Comparison of ENCODE assay signal across 1 cellular context in the genomic region with DNA sequence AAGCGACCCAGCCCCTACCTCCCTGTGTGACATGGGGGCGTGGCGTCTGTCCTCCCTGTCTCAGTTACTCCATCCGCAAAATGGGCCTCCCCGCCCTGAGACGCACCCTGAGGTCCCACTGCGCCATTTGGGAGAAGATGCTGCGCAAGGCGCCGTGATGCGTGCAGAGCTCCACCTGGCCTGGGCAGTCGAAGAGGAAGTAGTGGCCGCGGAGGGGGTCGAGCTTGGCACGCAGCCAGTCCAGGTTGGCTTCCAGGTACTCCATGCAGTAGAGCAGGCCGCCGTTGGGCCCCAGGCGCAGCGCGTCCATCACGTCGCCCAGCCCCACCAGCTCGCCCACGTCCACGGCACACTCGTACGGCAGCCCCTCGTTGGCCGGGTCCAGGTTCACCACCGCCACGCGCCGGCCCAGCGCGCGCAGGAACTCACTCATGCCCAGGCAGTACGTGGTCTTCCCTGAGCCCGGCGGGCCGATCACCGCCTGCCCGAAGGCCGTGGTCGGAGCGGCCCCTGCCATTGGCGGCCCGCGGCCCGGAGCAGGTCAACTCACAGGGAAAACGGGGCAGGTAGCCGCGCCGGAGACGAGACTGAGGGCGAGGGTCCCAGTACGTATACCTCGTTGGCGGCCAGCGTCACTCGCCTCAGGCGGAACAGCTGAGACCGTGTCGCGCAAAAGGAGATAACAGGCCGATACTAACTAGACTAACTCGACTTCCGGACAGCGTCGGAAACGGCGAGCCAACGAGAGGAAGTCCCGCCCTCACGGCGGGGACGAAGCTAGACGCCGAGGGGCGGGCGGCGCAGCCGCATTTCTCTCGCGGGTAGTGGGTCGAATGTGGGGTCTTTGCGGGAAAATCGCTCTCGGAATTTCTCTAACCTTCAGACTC.
TF ChIP-seq lines count a peak whose summit lies in the region.

Gene GPN2 (minus strand): TSS at position 704 of the 887 bp plus-strand sequence. CDS start 187 bp downstream, at position 517.

TF ChIP-seq in K562, 482 proteins besides CTCF, POLR2A, EP300 and RAD21 (continued from another document and continues in another):
- TF ChIP-seq, protein P1, sequence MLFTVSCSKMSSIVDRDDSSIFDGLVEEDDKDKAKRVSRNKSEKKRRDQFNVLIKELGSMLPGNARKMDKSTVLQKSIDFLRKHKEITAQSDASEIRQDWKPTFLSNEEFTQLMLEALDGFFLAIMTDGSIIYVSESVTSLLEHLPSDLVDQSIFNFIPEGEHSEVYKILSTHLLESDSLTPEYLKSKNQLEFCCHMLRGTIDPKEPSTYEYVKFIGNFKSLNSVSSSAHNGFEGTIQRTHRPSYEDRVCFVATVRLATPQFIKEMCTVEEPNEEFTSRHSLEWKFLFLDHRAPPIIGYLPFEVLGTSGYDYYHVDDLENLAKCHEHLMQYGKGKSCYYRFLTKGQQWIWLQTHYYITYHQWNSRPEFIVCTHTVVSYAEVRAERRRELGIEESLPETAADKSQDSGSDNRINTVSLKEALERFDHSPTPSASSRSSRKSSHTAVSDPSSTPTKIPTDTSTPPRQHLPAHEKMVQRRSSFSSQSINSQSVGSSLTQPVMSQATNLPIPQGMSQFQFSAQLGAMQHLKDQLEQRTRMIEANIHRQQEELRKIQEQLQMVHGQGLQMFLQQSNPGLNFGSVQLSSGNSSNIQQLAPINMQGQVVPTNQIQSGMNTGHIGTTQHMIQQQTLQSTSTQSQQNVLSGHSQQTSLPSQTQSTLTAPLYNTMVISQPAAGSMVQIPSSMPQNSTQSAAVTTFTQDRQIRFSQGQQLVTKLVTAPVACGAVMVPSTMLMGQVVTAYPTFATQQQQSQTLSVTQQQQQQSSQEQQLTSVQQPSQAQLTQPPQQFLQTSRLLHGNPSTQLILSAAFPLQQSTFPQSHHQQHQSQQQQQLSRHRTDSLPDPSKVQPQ (CRISPR knock-in tag; IDR thresholded peaks at IDR 0.05; ENCODE audit: borderline replicate concordance) = no peak
- TF ChIP-seq GABPB1 (CRISPR knock-in tag; IDR thresholded peaks at IDR 0.05) (peak; percentile 92), SRSF3 (IDR thresholded peaks at IDR 0.05; ENCODE audit: insufficient read depth, low read length) (no peak), MXI1 (IDR thresholded peaks at IDR 0.05; ENCODE audit: low read depth, low read length) (peak; percentile 34; the same call in 1 of the 2 replicates), PTBP1 (IDR thresholded peaks at IDR 0.05; ENCODE audit: low read depth, low read length) (peak; percentile 90), THRA (IDR thresholded peaks at IDR 0.05) (no peak), GATAD2A (IDR thresholded peaks at IDR 0.05) (0 out of 2 replicates have a peak, but pooled peaks have one; percentile 59), U2AF1 (optimal IDR thresholded peaks at IDR 0.05; ENCODE audit: low read depth, low read length) (peak; percentile 93), TEAD2 (tag; IDR thresholded peaks at IDR 0.05) (no peak), ELF4 (CRISPR knock-in tag; IDR thresholded peaks at IDR 0.05) (peak; percentile 71; the same call in 1 of the 2 replicates), ZC3H4 (CRISPR knock-in tag; IDR thresholded peaks at IDR 0.05; ENCODE audit: borderline replicate concordance) (peak; percentile 91; the same call in 1 of the 2 replicates), PCBP2 (IDR thresholded peaks at IDR 0.05; ENCODE audit: low read depth, low read length, poor library complexity, severe bottlenecking) (no peak), SAP30 (IDR thresholded peaks at IDR 0.05; ENCODE audit: borderline replicate concordance, insufficient read depth, low read depth, low read length, poor library complexity, severe bottlenecking) (peak; percentile 92), ZNF239 (CRISPR knock-in tag; IDR thresholded peaks at IDR 0.05) (no peak), ZBTB12 (CRISPR knock-in tag; IDR thresholded peaks at IDR 0.05) (peak; percentile 49; the same call in 1 of the 2 replicates), RFX5 (IDR thresholded peaks at IDR 0.05; ENCODE audit: low read depth, low read length) (no peak), PHF8 (IDR thresholded peaks at IDR 0.05; ENCODE audit: borderline replicate concordance, low read length) (peak; percentile 93), ZNF830 (CRISPR knock-in tag; IDR thresholded peaks at IDR 0.05) (peak; percentile 95; the same call in 1 of the 2 replicates), BHLHE40 (IDR thresholded peaks at IDR 0.05; ENCODE audit: low read length) (peak; percentile 47; the same call in 1 of the 2 replicates), HMG20B (CRISPR knock-in tag; IDR thresholded peaks at IDR 0.05) (no peak), NFIC (IDR thresholded peaks at IDR 0.05) (peak; percentile 97), HINFP (tag; conservative IDR thresholded peaks at IDR 0.05; ENCODE audit: low read depth) (no peak), ZNF253 (CRISPR knock-in tag; conservative IDR thresholded peaks at IDR 0.05) (no peak), PKNOX1 (IDR thresholded peaks at IDR 0.05) (peak; percentile 48; the same call in 1 of the 2 replicates), ZKSCAN8 (CRISPR knock-in tag; IDR thresholded peaks at IDR 0.05) (no peak), SMARCC2 (IDR thresholded peaks at IDR 0.05; ENCODE audit: low read depth) (peak; percentile 39; the same call in 1 of the 2 replicates), HDAC3 (IDR thresholded peaks at IDR 0.05; ENCODE audit: borderline replicate concordance, partially characterized antibody) (no peak), KLF1 (tag; IDR thresholded peaks at IDR 0.05) (no peak; the same call in 1 of the 2 replicates), ZBTB11 (CRISPR knock-in tag; IDR thresholded peaks at IDR 0.05) (peak in 1 of 3 experiments; percentile 75; a peak in 1 of 6 replicates), HDAC6 (IDR thresholded peaks at IDR 0.05; ENCODE audit: low read depth, low read length) (no peak), ELF1 (tag; IDR thresholded peaks at IDR 0.05) (peak; percentile 63; the same call in 1 of the 2 replicates), CREM (IDR thresholded peaks at IDR 0.05; ENCODE audit: low read depth) (peak; percentile 92), ZNF75A (CRISPR knock-in tag; IDR thresholded peaks at IDR 0.05) (no peak), HCFC1 (IDR thresholded peaks at IDR 0.05; ENCODE audit: low read depth, low read length) (peak; percentile 64), SMARCA5 (IDR thresholded peaks at IDR 0.05) (peak; percentile 57; the same call in 1 of the 2 replicates), C11orf30 (IDR thresholded peaks at IDR 0.05; ENCODE audit: low read depth) (peak; percentile 75), NUFIP1 (IDR thresholded peaks at IDR 0.05; ENCODE audit: partially characterized antibody) (no peak), NFIX (CRISPR knock-in tag; IDR thresholded peaks at IDR 0.05; ENCODE audit: low read depth) (peak; percentile 57), ZSCAN32 (CRISPR knock-in tag; IDR thresholded peaks at IDR 0.05) (no peak), SMARCB1 (IDR thresholded peaks at IDR 0.05; ENCODE audit: insufficient read length, low read depth) (no peak), ZNF263 (CRISPR knock-in tag; IDR thresholded peaks at IDR 0.05; ENCODE audit: borderline replicate concordance) (no peak), HMG20A (CRISPR knock-in tag; conservative IDR thresholded peaks at IDR 0.05) (no peak), CREB3L1 (IDR thresholded peaks at IDR 0.05; ENCODE audit: borderline replicate concordance, low read depth) (peak; percentile 57), ZNF408 (CRISPR knock-in tag; IDR thresholded peaks at IDR 0.05; ENCODE audit: low read depth) (no peak)
- TF ChIP-seq, protein P2, sequence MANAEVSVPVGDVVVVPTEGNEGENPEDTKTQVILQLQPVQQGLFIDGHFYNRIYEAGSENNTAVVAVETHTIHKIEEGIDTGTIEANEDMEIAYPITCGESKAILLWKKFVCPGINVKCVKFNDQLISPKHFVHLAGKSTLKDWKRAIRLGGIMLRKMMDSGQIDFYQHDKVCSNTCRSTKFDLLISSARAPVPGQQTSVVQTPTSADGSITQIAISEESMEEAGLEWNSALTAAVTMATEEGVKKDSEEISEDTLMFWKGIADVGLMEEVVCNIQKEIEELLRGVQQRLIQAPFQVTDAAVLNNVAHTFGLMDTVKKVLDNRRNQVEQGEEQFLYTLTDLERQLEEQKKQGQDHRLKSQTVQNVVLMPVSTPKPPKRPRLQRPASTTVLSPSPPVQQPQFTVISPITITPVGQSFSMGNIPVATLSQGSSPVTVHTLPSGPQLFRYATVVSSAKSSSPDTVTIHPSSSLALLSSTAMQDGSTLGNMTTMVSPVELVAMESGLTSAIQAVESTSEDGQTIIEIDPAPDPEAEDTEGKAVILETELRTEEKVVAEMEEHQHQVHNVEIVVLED (CRISPR knock-in tag; IDR thresholded peaks at IDR 0.05) = peak; percentile 73
- TF ChIP-seq, protein P3, sequence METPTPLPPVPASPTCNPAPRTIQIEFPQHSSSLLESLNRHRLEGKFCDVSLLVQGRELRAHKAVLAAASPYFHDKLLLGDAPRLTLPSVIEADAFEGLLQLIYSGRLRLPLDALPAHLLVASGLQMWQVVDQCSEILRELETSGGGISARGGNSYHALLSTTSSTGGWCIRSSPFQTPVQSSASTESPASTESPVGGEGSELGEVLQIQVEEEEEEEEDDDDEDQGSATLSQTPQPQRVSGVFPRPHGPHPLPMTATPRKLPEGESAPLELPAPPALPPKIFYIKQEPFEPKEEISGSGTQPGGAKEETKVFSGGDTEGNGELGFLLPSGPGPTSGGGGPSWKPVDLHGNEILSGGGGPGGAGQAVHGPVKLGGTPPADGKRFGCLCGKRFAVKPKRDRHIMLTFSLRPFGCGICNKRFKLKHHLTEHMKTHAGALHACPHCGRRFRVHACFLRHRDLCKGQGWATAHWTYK (CRISPR knock-in tag; IDR thresholded peaks at IDR 0.05) = peak; percentile 76; the same call in 1 of the 2 replicates
